ENCODE assay signal across 27 cellular contexts in the genomic region with DNA sequence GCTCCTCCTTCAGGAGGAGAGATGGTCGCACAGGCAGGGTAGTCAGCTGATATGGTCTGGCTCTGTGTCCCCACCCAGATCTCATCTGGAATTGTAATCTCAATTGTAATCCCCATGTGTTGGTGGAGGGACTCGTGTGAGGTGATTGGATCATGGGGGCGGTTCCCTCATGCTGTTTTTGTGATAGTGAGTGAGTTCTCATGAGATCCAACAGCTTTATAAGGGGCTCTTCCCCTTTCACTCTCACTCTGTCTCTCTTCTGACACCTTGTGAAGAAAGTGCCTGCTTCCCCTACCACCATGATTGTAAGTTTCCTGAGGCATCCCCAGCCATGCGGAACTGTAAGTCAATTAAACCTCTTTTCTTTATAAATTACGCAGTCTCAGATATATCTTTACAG.
"Had no signal": no experiment of that assay in that cellular context is flagged by ENCODE, and none has a peak within 500 bp of the region (broad histone marks: within the 10 kb centered on the region; RNA-seq: fewer than 3 reads in every experiment).

No MANE protein-coding gene starts in this region.

- ATAC-seq: activated CD8-positive, alpha-beta T cell treated with anti-CD3 and anti-CD28 coated beads for 36 hours; activated T-cell treated with anti-CD3 and anti-CD28 coated beads, Interleukin-2, amount 50 U/mL, for 4 hours; activated T-helper 17 cell treated with anti-CD3 and anti-CD28 coated beads, Interleukin-2, amount 50 U/mL, for 72 hours; gastrocnemius medialis; left colon; naive thymus-derived CD8-positive, alpha-beta T cell; pancreas; psoas muscle; stimulated activated memory B cell treated with anti-CD40 and anti-IgM and Interleukin-4, amounts not matched to agents 10 μg/mL and 1 μg/mL and 100 μg/mL, for 72 hours; stimulated activated naive CD8-positive, alpha-beta T cell treated with anti-CD3 and anti-CD28 coated beads, Interleukin-15, amount 100 ng/mL, for 72 hours had no signal

- H3K36me3 ChIP-seq: esophagus squamous epithelium, gastrocnemius medialis, pancreas, uterus had no signal

- H3K27ac ChIP-seq: epithelial cell of prostate, esophagus squamous epithelium, gastrocnemius medialis, pancreas, psoas muscle, uterus had no signal

- H3K27me3 ChIP-seq: esophagus squamous epithelium, gastrocnemius medialis, pancreas, uterus had no signal

- H3K4me3 ChIP-seq: esophagus squamous epithelium, gastrocnemius medialis, pancreas, psoas muscle, smooth muscle cell, uterus had no signal

- H3K4me1 ChIP-seq: esophagus squamous epithelium, gastrocnemius medialis, pancreas, psoas muscle, uterus had no signal

- H3K9me3 ChIP-seq: esophagus squamous epithelium, gastrocnemius medialis, pancreas, psoas muscle, uterus had no signal

- DNase-seq: activated B cell treated with CpG ODN at 0.5 μM for 24 hours; activated CD4-positive, alpha-beta T cell treated with anti-CD3 and anti-CD28 coated beads, Interleukin-2, amount 50 U/mL, for 1 hour; activated CD8-positive, alpha-beta T cell treated with anti-CD3 and anti-CD28 coated beads for 36 hours; activated gamma-delta T cell treated with Interleukin-2 at 50 U/mL for 16 hours; activated naive CD4-positive, alpha-beta T cell treated with anti-CD3 and anti-CD28 coated beads, Interleukin-2, amount 50 U/mL, for 16 hours; activated T-cell treated with anti-CD3 and anti-CD28 coated beads, Interleukin-2, amount 50 U/mL, for 4 hours; amniotic stem cell; central memory CD4-positive, alpha-beta T cell; esophagus squamous epithelium; gastrocnemius medialis; hippocampal formation; left colon; naive thymus-derived CD8-positive, alpha-beta T cell; nucleus accumbens; pancreas; psoas muscle; stimulated activated CD4-positive, alpha-beta T cell treated with anti-CD3 and anti-CD28 coated beads, Interleukin-1b, Interleukin-23, amount 100 ng/mL, for 48 hours; stimulated activated CD4-positive, alpha-beta T cell treated with anti-CD3 and anti-CD28 coated beads, Interleukin-4, amount 100 ng/mL, for 4 hours; stimulated activated CD8-positive, alpha-beta memory T cell treated with anti-CD3 and anti-CD28 coated beads, Interleukin-4, amount 100 ng/mL, for 48 hours; stimulated activated naive CD8-positive, alpha-beta T cell treated with anti-CD3 and anti-CD28 coated beads, Interleukin-15, amount 100 ng/mL, for 72 hours; substantia nigra; T-helper 2 cell; uterus had no signal
